ENCODE assay signal across 9 cellular contexts in genomic region chr15:80061581-80061980, GRCh38. TPM values are rescaled to one million over a fixed set of nuclear protein-coding genes. Genes with fewer than 3 reads are reported as not detected.
DNase-seq lines count a peak whose midpoint lies in the region; ATAC-seq, FAIRE-seq and TF ChIP-seq lines count a peak whose summit lies in the region.
"Had no signal": no experiment of that assay in that cellular context is flagged by ENCODE, and none has a peak within 500 bp of the region (broad histone marks: within the 10 kb centered on the region; RNA-seq: fewer than 3 reads in every experiment).

No MANE protein-coding gene starts in this region.

- peak overlapping the region; percentile 88 for H3K4me2 ChIP-seq in A549
- peak overlapping the region; percentile 93 for H3K4me2 ChIP-seq in GM23338
- H3K4me2 ChIP-seq in HepG2 (ENCODE audit: low read depth, low read length) = peak overlapping the region; percentile 69

- H3K27me3 ChIP-seq in GM23338 (ENCODE audit: insufficient read depth) (no peaks in the 10 kb centered on the region), HepG2 (ENCODE audit: control insufficient read depth in 1 of 2, insufficient read depth in 2 of 2, low read length in 2 of 2) (no peaks in the 10 kb centered on the region), body of pancreas (no peaks in the 10 kb centered on the region)

- H3K27ac ChIP-seq in A549 (no peak overlapping the region; a peak in 1 of 6 replicates), GM23338 (ENCODE audit: low read depth) (no peak overlapping the region), HepG2 (ENCODE audit: extremely low read length, insufficient read depth, low read length) (no peak overlapping the region), body of pancreas (peak overlapping the region in 1 of 4 donors; percentile 99)

- H3K36me3 ChIP-seq in GM23338 (ENCODE audit: insufficient read depth) (no peaks in the 10 kb centered on the region), HepG2 (replicated peaks in 1 of 2; ENCODE audit: control insufficient read depth in 1 of 2, insufficient read depth in 2 of 2, low read length in 2 of 2) (no peaks in the 10 kb centered on the region), body of pancreas (replicated peaks in 1 of 2; ENCODE audit: insufficient read depth in 1 of 2, low read depth in 2 of 2) (no peaks in the 10 kb centered on the region)

- DNase-seq in A549 (ENCODE audit: low read depth in 1 of 2, low spot score in 1 of 2) = no peak
- DNase-seq in GM23338 (ENCODE audit: low spot score) = no peak
- DNase-seq in activated naive CD8-positive, alpha-beta T cell treated with anti-CD3 and anti-CD28 coated beads for 36 hours = no peak
- DNase-seq in HepG2 (ENCODE audit: low spot score) = peak; percentile 10
- DNase-seq in body of pancreas = no peak
- DNase-seq in SIG-M5 treated with dmso at 0.1 percent for 504 hours (lab: John Stamatoyannopoulos, UW; ENCODE audit: unreplicated experiment) = no peak
- DNase-seq in UCSD-AML1 (lab: John Stamatoyannopoulos, UW; ENCODE audit: unreplicated experiment) = no peak
- no peak for DNase-seq in stimulated activated CD4-positive, alpha-beta T cell treated with anti-CD3 and anti-CD28 coated beads, Interleukin-2, amount 100 ng/mL, for 48 hours

- TSS peak; percentile 46 for BruUV-seq in HepG2 (replicated peaks; lab: Mats Ljungman, UMichigan)

- no peaks in the 10 kb centered on the region for H3K36me3 Mint-ChIP-seq in GM23338 (ENCODE audit: low read depth)
- peaks cover 6% of the 10 kb centered on the region for H3K36me3 Mint-ChIP-seq in activated naive CD8-positive, alpha-beta T cell treated with anti-CD3 and anti-CD28 coated beads for 36 hours

- H3K9me3 ChIP-seq in A549 (no peaks in the 10 kb centered on the region), HepG2 (ENCODE audit: low read length) (no peaks in the 10 kb centered on the region), body of pancreas (no peaks in the 10 kb centered on the region)

- in situ Hi-C loops in HepG2 (cut with HindIII; ENCODE audit: extremely low pct_ligation_motif_present, low pct_unique_long_range_greater_than_20kb) = loop anchor here (5.0 kb wide), 1 partner anchor 111 kb away; no protein-coding TSS in a partner anchor

- H3K4me3 ChIP-seq in A549 = peak overlapping the region; percentile 80
- H3K4me3 ChIP-seq in GM23338 = peak overlapping the region; percentile 82
- peak overlapping the region; percentile 59 to 97 (median 77); a peak in 5 of 6 replicates for H3K4me3 ChIP-seq in HepG2 (replicated peaks in 1 of 3; ENCODE audit: insufficient read depth in 1 of 3, low read depth in 2 of 3, low read length in 3 of 3)
- no peak overlapping the region for H3K4me3 ChIP-seq in body of pancreas

- FAIRE-seq in A549 (lab: Jason Lieb, UNC) (peak; percentile 72), HepG2 (lab: Jason Lieb, UNC) (no peak)

- H4K20me1 ChIP-seq in GM23338 (replicated peaks; ENCODE audit: insufficient read depth) = peaks cover 36% of the 10 kb centered on the region
- H4K20me1 ChIP-seq in HepG2 (ENCODE audit: insufficient read depth, low read length) = peaks cover 19% of the 10 kb centered on the region

- TF ChIP-seq EP300 in A549 (IDR thresholded peaks at IDR 0.05) (no peak), HepG2 (IDR thresholded peaks at IDR 0.05; ENCODE audit: low read depth in 2 of 2, low read length in 2 of 2) (no peak), HepG2 (CRISPR knock-in tag; IDR thresholded peaks at IDR 0.05; ENCODE audit: borderline replicate concordance) (no peak)

- peaks cover 37% of the 10 kb centered on the region for H3K4me1 Mint-ChIP-seq in GM23338
- peaks cover 36% of the 10 kb centered on the region for H3K4me1 Mint-ChIP-seq in activated naive CD8-positive, alpha-beta T cell treated with anti-CD3 and anti-CD28 coated beads for 36 hours

- H3K9ac ChIP-seq in HepG2 (ENCODE audit: insufficient read depth, low read depth, low read length) = peak overlapping the region; percentile 91

- TF ChIP-seq CTCF in A549 (IDR thresholded peaks at IDR 0.05) (no peak), GM23338 (conservative IDR thresholded peaks at IDR 0.05; ENCODE audit: low read depth in 2 of 2) (no peak), HepG2 (CRISPR knock-in tag; IDR thresholded peaks at IDR 0.05) (no peak), body of pancreas (IDR thresholded peaks at IDR 0.05) (no peak)

- peaks cover 13% of the 10 kb centered on the region; the same call in 1 of the 2 replicates for H3F3A ChIP-seq in GM23338 (replicated peaks; ENCODE audit: low read depth)

- H3K9me3 Mint-ChIP-seq in GM23338 = no peaks in the 10 kb centered on the region
- H3K9me3 Mint-ChIP-seq in activated naive CD8-positive, alpha-beta T cell treated with anti-CD3 and anti-CD28 coated beads for 36 hours = no peaks in the 10 kb centered on the region

- H3K27me3 Mint-ChIP-seq in GM23338 (ENCODE audit: insufficient read depth, low read depth, poor library complexity) = peaks cover 6% of the 10 kb centered on the region
- H3K27me3 Mint-ChIP-seq in activated naive CD8-positive, alpha-beta T cell treated with anti-CD3 and anti-CD28 coated beads for 36 hours = no peaks in the 10 kb centered on the region

- no peak for ATAC-seq in A549
- no peak for ATAC-seq in GM23338
- no peak for ATAC-seq in HepG2
- ATAC-seq in body of pancreas = no peak
- ATAC-seq: left lobe of liver had no signal

- 8% methylated on average over 5 of the region's 5 CpGs for WGBS in A549 (ENCODE audit: missing lambda C conversion rate)
- 6% methylated on average over 5 of the region's 5 CpGs for WGBS in HepG2 (ENCODE audit: low lambda C conversion rate)
- WGBS in body of pancreas, 2 donors = 13 to 17% methylated on average over 5 of the region's 5 CpGs

- H2AFZ ChIP-seq in GM23338 = no peak overlapping the region
- H2AFZ ChIP-seq in HepG2 (ENCODE audit: low read length) = no peak overlapping the region

- POLR2A ChIA-PET in A549 (lab: Yijun Ruan, JAX) = interaction anchor here (1.0 to 3.0 kb wide), 2 partner anchors 11 to 166 kb away, joined by 3 to 33 read pairs; no protein-coding TSS in a partner anchor
- POLR2A ChIA-PET in HepG2 (lab: Yijun Ruan, JAX) = interaction anchor here (1.0 to 1.4 kb wide), 2 partner anchors 10 to 110 kb away, joined by 3 to 7 read pairs; no protein-coding TSS in a partner anchor

- H3K27ac Mint-ChIP-seq in GM23338 = no peak overlapping the region
- H3K27ac Mint-ChIP-seq in activated naive CD8-positive, alpha-beta T cell treated with anti-CD3 and anti-CD28 coated beads for 36 hours = no peak overlapping the region

- H3K4me1 ChIP-seq in A549 (peaks cover 29% of the 10 kb centered on the region), GM23338 (ENCODE audit: insufficient read depth) (peaks cover 56% of the 10 kb centered on the region), HepG2 (ENCODE audit: insufficient read depth, low read length) (peaks cover 45% of the 10 kb centered on the region), body of pancreas (peaks cover 26% of the 10 kb centered on the region)

- TF ChIP-seq POLR2A in A549 (IDR thresholded peaks at IDR 0.05; ENCODE audit: low read length) (no peak), HepG2 (IDR thresholded peaks at IDR 0.05; ENCODE audit: insufficient read depth in 1 of 2, low read depth in 2 of 2, low read length in 2 of 2) (no peak), body of pancreas (IDR thresholded peaks at IDR 0.05) (no peak)

- intact Hi-C loops in HepG2 (cut with micrococcal nuclease; ENCODE audit: unreplicated experiment) (no loop called here), body of pancreas (cut with DNase I) (no loop called here)

- H3K9me2 ChIP-seq in GM23338 (ENCODE audit: insufficient read depth) = no peaks in the 10 kb centered on the region

- peak overlapping the region; percentile 88 for H3K4me3 Mint-ChIP-seq in GM23338
- peak overlapping the region; percentile 85 for H3K4me3 Mint-ChIP-seq in activated naive CD8-positive, alpha-beta T cell treated with anti-CD3 and anti-CD28 coated beads for 36 hours

- CTCF ChIA-PET in A549 (lab: Yijun Ruan, JAX) (interaction anchor here (0.8 to 3.7 kb wide), 5 partner anchors 10 to 208 kb away, joined by 3 to 18 read pairs (median 3); no protein-coding TSS in a partner anchor), HepG2 (lab: Yijun Ruan, JAX; ENCODE audit: low intra/inter-chr PET ratio, low total read pairs) (no interaction called here)

- TF ChIP-seq RAD21 in A549 (conservative IDR thresholded peaks at IDR 0.05 in 1 of 2, IDR thresholded peaks at IDR 0.05 in 1 of 2) (no peak), HepG2 (CRISPR knock-in tag; IDR thresholded peaks at IDR 0.05) (no peak)

- H3K79me2 ChIP-seq in GM23338 (replicated peaks; ENCODE audit: insufficient read depth) (peaks cover 65% of the 10 kb centered on the region), HepG2 (ENCODE audit: insufficient read depth, low read length) (peaks cover 64% of the 10 kb centered on the region)

RNA-seq across cellular contexts. Expression of gene ZFAND6, which starts 2.1 kb away (rescaled TPM):
- polyA plus RNA-seq in A549 (2011; rRNA removed) (271 and 307 TPM in 2 replicates), A549 (2017; fragmentation: RNase III; extraction: RNeasy Plus Mini Kit Qiagen cat#74134 plus additional on column Dnase treatment) (138 to 159 TPM (median 152 TPM) in 3 replicates), GM23338 (2016; fragmentation: Nextera tagmentation; extraction: Ambion mirVana) (169 and 205 TPM in 2 replicates), HepG2 (2011; rRNA removed) (107 and 115 TPM in 2 replicates)
- polyA plus RNA-seq in A549 (2012; cell fraction: cytosol; rRNA removed) = 96.5 and 124 TPM in 2 replicates
- 55.1 and 65.0 TPM in 2 replicates for polyA plus RNA-seq in A549 (2012; cell fraction: nucleus; rRNA removed)
- 93.8 and 119 TPM in 2 replicates for polyA minus RNA-seq in A549 (2011; rRNA and poly(A)+ RNA removed)
- 292 and 346 TPM in 2 replicates for total RNA-seq in GM23338 (2014; rRNA removed; shearing (Covaris generic))
- total RNA-seq in activated naive CD8-positive, alpha-beta T cell treated with anti-CD3 and anti-CD28 coated beads for 36 hours = 10 to 100 TPM; 25.5 to 28.7 TPM
- total RNA-seq in HepG2 (2016; rRNA removed; fragmentation: Illumina TruSeq; extraction: Trizol) (84.2 and 116 TPM in 2 replicates), body of pancreas (10 to 100 TPM; 21.8 to 39.7 TPM)
- total RNA-seq in HepG2 (2016; cell fraction: cytosol; rRNA removed; fragmentation: Illumina TruSeq; extraction: Trizol; ENCODE audit: low read depth) = 163 and 169 TPM in 2 replicates
- 84.8 and 120 TPM in 2 replicates for total RNA-seq in HepG2 (2016; cell fraction: insoluble cytoplasmic fraction; rRNA removed; fragmentation: Illumina TruSeq; extraction: Trizol)
- 61.5 and 72.0 TPM in 2 replicates for total RNA-seq in HepG2 (2016; cell fraction: membrane; rRNA removed; fragmentation: Illumina TruSeq; extraction: Trizol)
- total RNA-seq in HepG2 (2016; cell fraction: nucleus; rRNA removed; fragmentation: Illumina TruSeq; extraction: Trizol) = 53.8 and 55.3 TPM in 2 replicates
- polyA plus RNA-seq in HepG2 (2011; cell fraction: cytosol; rRNA removed) = 73.1 and 90.8 TPM in 2 replicates
- polyA plus RNA-seq in HepG2 (2011; cell fraction: nucleus; rRNA removed) = 23.5 and 26.7 TPM in 2 replicates
- polyA plus RNA-seq in HepG2 (2012) = 56.0 and 64.2 TPM in 2 replicates
- 14.8 and 17.1 TPM in 2 replicates for polyA plus RNA-seq in HepG2 (2016; cell fraction: cytosol; fragmentation: Illumina TruSeq; extraction: Trizol; ENCODE audit: low read depth)
- polyA plus RNA-seq in HepG2 (2016; cell fraction: insoluble cytoplasmic fraction; fragmentation: Illumina TruSeq; extraction: Trizol; ENCODE audit: low read depth) = 108 and 110 TPM in 2 replicates
- 27.8 and 29.0 TPM in 2 replicates for polyA plus RNA-seq in HepG2 (2016; cell fraction: membrane; fragmentation: Illumina TruSeq; extraction: Trizol; ENCODE audit: low read depth)
- polyA plus RNA-seq in HepG2 (2016; cell fraction: nucleus; fragmentation: Illumina TruSeq; extraction: Trizol; ENCODE audit: insufficient read depth, low read depth) = 53.6 and 59.5 TPM in 2 replicates
- polyA minus RNA-seq in HepG2 (2011; rRNA and poly(A)+ RNA removed; ENCODE audit: low replicate concordance) = 52.9 and 70.2 TPM in 2 replicates
- 77.0 and 77.7 TPM in 2 replicates for polyA minus RNA-seq in HepG2 (2011; cell fraction: cytosol; rRNA and poly(A)+ RNA removed)
- polyA minus RNA-seq in HepG2 (2011; cell fraction: nucleus; rRNA and poly(A)+ RNA removed) = 80.9 and 83.3 TPM in 2 replicates

Comparison
In these comparisons a context has a peak if more than half of its experiments do, and no peak if none do; other contexts are left out.
1. H3K4me3 ChIP-seq: peak in A549 (single experiment), GM23338 (single experiment) and HepG2 (3 of 3); none in body of pancreas (0 of 2).
2. Peak in every context shown above with its lines, with median percentiles within 50 percentile points of each other: H3K4me2 ChIP-seq.